In genomic region chr6:167000759-167001158, GRCh38 we compare ENCODE assay signal across 9 cellular contexts. TPM values are rescaled to one million over a fixed set of nuclear protein-coding genes. Genes with fewer than 3 reads are reported as not detected.
DNase-seq lines count a peak whose midpoint lies in the region; ATAC-seq and TF ChIP-seq lines count a peak whose summit lies in the region.
"Had no signal": no experiment of that assay in that cellular context is flagged by ENCODE, and none has a peak within 500 bp of the region (broad histone marks: within the 10 kb centered on the region; RNA-seq: fewer than 3 reads in every experiment).

No MANE protein-coding gene starts in this region.

- no TSS peak for BruUV-seq in HCT116 (replicated peaks; lab: Mats Ljungman, UMichigan)

- POLR2A ChIA-PET in HCT116 (lab: Charles Lee), result no interaction called here
- POLR2A ChIA-PET in activated CD4-positive, alpha-beta memory T cell treated with anti-CD3 and anti-CD28 coated beads, Interleukin-2, amount 10 ng/mL, durations not matched to agents 7 days and 5 days (lab: Charles Lee), result interaction anchor here (1.6 to 2.0 kb wide), 2 partner anchors 9 to 44 kb away, joined by 4 to 35 read pairs; partner anchors contain the start of gene RNASET2
- POLR2A ChIA-PET in RWPE1 (lab: Yijun Ruan, JAX; ENCODE audit: low non-redundant PET), result no interaction called here

- H3K4me1 ChIP-seq in BE2C, result peaks cover 8% of the 10 kb centered on the region
- peaks cover 5 to 16% of the 10 kb centered on the region in 2 experiments; a peak in 3 of 4 replicates for H3K4me1 ChIP-seq in HCT116 (ENCODE audit: control insufficient read depth in 1 of 2, insufficient read depth in 2 of 2, low read length in 2 of 2)
- H3K4me1 ChIP-seq in mesendoderm (ENCODE audit: control insufficient read depth, low read depth, low read length), result peaks cover 6% of the 10 kb centered on the region
- H3K4me1 ChIP-seq in tibial nerve, result peaks cover 0 to 38% (median 8%) of the 10 kb centered on the region in 4 donors

- H3K9ac ChIP-seq in HCT116 (ENCODE audit: low read length) (no peak overlapping the region), mesendoderm (ENCODE audit: low read length) (peak overlapping the region; percentile 21)

- peaks cover 18% of the 10 kb centered on the region for H3K79me1 ChIP-seq in mesendoderm (ENCODE audit: low read length)

- no peak overlapping the region for H3K4ac ChIP-seq in mesendoderm (ENCODE audit: low read depth, low read length)

- no peak overlapping the region for H2AFZ ChIP-seq in HCT116 (ENCODE audit: low read depth, low read length, poor library complexity, severe bottlenecking)

- intact Hi-C loops in HCT116 (cut with micrococcal nuclease), result no loop called here

- H3K36me3 ChIP-seq in BE2C (peaks cover 7% of the 10 kb centered on the region), HCT116 (ENCODE audit: control insufficient read depth in 1 of 2, insufficient read depth in 2 of 2, low read length in 2 of 2) (peaks cover 9 to 16% of the 10 kb centered on the region in 2 experiments; a peak in 3 of 4 replicates), mesendoderm (ENCODE audit: control insufficient read depth, insufficient read depth, low read length) (peaks cover 5% of the 10 kb centered on the region), tibial nerve (peaks cover 0 to 11% (median 0%) of the 10 kb centered on the region in 3 donors)

- H3K4me3 ChIP-seq in BE2C (ENCODE audit: low read depth, low read length) (peak overlapping the region; percentile 90), HCT116 (replicated peaks in 1 of 2; ENCODE audit: low read depth in 1 of 2, low read length in 2 of 2) (peak overlapping the region in 1 of 2 experiments; percentile 95; a peak in 1 of 4 replicates), mesendoderm (ENCODE audit: low read length) (no peak overlapping the region), tibial nerve (no peak overlapping the region)

- no peaks in the 10 kb centered on the region for H3K9me2 ChIP-seq in HCT116 (ENCODE audit: insufficient read depth)

- no peak overlapping the region for H2BK120ac ChIP-seq in mesendoderm (ENCODE audit: low read depth, low read length)

- no peak for TF ChIP-seq EP300 in tibial nerve (IDR thresholded peaks at IDR 0.05)

- no peak for TF ChIP-seq RAD21 in HCT116 (IDR thresholded peaks at IDR 0.05; ENCODE audit: low read depth)

- TF ChIP-seq POLR2A in HCT116 (IDR thresholded peaks at IDR 0.05; ENCODE audit: borderline replicate concordance, extremely low read depth, insufficient read depth, insufficient read length) (no peak), tibial nerve (IDR thresholded peaks at IDR 0.05) (no peak)

- no peaks in the 10 kb centered on the region for H3K9me3 Mint-ChIP-seq in activated CD4-positive, alpha-beta memory T cell treated with anti-CD3 and anti-CD28 coated beads, Interleukin-2, amount 10 ng/mL, durations not matched to agents 7 days and 5 days

- no peak overlapping the region for H3K23ac ChIP-seq in mesendoderm (ENCODE audit: low read length)

- H3K4me2 ChIP-seq in HCT116 (ENCODE audit: low read length) (peak overlapping the region; percentile 90), mesendoderm (ENCODE audit: low read length) (no peak overlapping the region)

- no peak overlapping the region for H2AK5ac ChIP-seq in mesendoderm (ENCODE audit: low read length)

- CTCF ChIA-PET in HCT116 (lab: Charles Lee), result interaction anchor here (2.2 kb wide), 1 partner anchor 11 kb away, joined by 10 read pairs; no protein-coding TSS in a partner anchor
- CTCF ChIA-PET in activated CD4-positive, alpha-beta memory T cell treated with anti-CD3 and anti-CD28 coated beads, Interleukin-2, amount 10 ng/mL, durations not matched to agents 7 days and 5 days (lab: Charles Lee), result interaction anchor here (1.1 to 4.1 kb wide), 5 partner anchors 12 to 141 kb away, joined by 3 to 34 read pairs (median 6); no protein-coding TSS in a partner anchor
- CTCF ChIA-PET in RWPE1 (lab: Yijun Ruan, JAX), result no interaction called here

- H2BK5ac ChIP-seq in mesendoderm (ENCODE audit: low read length), result no peak overlapping the region

- H3K18ac ChIP-seq in mesendoderm (ENCODE audit: low read length), result no peak overlapping the region

- no peaks in the 10 kb centered on the region; the same call in 1 of the 2 replicates for H4K20me1 ChIP-seq in HCT116 (ENCODE audit: insufficient read depth)

- H3K27me3 ChIP-seq in BE2C, result no peaks in the 10 kb centered on the region
- no peaks in the 10 kb centered on the region for H3K27me3 ChIP-seq in HCT116 (ENCODE audit: insufficient read depth, low read length)
- no peaks in the 10 kb centered on the region for H3K27me3 ChIP-seq in mesendoderm (ENCODE audit: insufficient read depth, low read length, poor library complexity)
- H3K27me3 ChIP-seq in tibial nerve, result no peaks in the 10 kb centered on the region

- H3K4me1 Mint-ChIP-seq in activated CD4-positive, alpha-beta memory T cell treated with anti-CD3 and anti-CD28 coated beads, Interleukin-2, amount 10 ng/mL, durations not matched to agents 7 days and 5 days, result peaks cover 39% of the 10 kb centered on the region

- no peak for ATAC-seq in HCT116
- ATAC-seq in HG03520 (IDR thresholded peaks at IDR 0.05; ENCODE audit: unreplicated experiment), result no peak

- peak overlapping the region; percentile 89 for H3K4me3 Mint-ChIP-seq in activated CD4-positive, alpha-beta memory T cell treated with anti-CD3 and anti-CD28 coated beads, Interleukin-2, amount 10 ng/mL, durations not matched to agents 7 days and 5 days

- no peak overlapping the region for H4K8ac ChIP-seq in mesendoderm (ENCODE audit: low read depth, low read length)

- RAD21 ChIA-PET in HCT116 (lab: Charles Lee; ENCODE audit: low non-redundant PET in 1 of 2, low total read pairs in 2 of 2, uncharacterized antibody in 2 of 2, unreplicated experiment in 2 of 2), result no interaction called here

- H3K9me3 ChIP-seq in BE2C (no peaks in the 10 kb centered on the region), HCT116 (ENCODE audit: control insufficient read depth in 1 of 2, insufficient read depth in 1 of 2, low read depth in 1 of 2, low read length in 2 of 2) (no peaks in the 10 kb centered on the region), tibial nerve (no peaks in the 10 kb centered on the region)

- H3K27me3 Mint-ChIP-seq in activated CD4-positive, alpha-beta memory T cell treated with anti-CD3 and anti-CD28 coated beads, Interleukin-2, amount 10 ng/mL, durations not matched to agents 7 days and 5 days, result no peaks in the 10 kb centered on the region

- DNase-seq in BE2C, result no peak
- no peak for DNase-seq in HCT116 (ENCODE audit: low read depth, low spot score)
- no peak for DNase-seq in activated CD4-positive, alpha-beta memory T cell treated with anti-CD3 and anti-CD28 coated beads, Interleukin-2, amount 10 ng/mL, durations not matched to agents 7 days and 5 days
- no peak for DNase-seq in mesendoderm
- no peak for DNase-seq in RWPE1 (ENCODE audit: low spot score)
- no peak for DNase-seq in LoVo (ENCODE audit: low spot score)
- DNase-seq in tibial nerve (ENCODE audit: low spot score in 2 of 2), result no peak
- DNase-seq: GF-D8 had no signal

- H3K56ac ChIP-seq in mesendoderm (ENCODE audit: low read length), result peak overlapping the region; percentile 73

- no CpG with 5 or more reads among the region's 2 CpGs for WGBS in mesendoderm (ENCODE audit: extremely low coverage, insufficient coverage, low lambda C conversion rate)
- WGBS in tibial nerve, 2 donors, result 69 to 75% methylated on average over 2 of the region's 2 CpGs

- TF ChIP-seq CTCF in BE2C (IDR thresholded peaks at IDR 0.05; ENCODE audit: low read depth, low read length) (no peak), HCT116 (IDR thresholded peaks at IDR 0.05 in 2 of 3, conservative IDR thresholded peaks at IDR 0.05 in 1 of 3; ENCODE audit: borderline replicate concordance in 1 of 3, insufficient read depth in 1 of 3, low read depth in 2 of 3, low read length in 2 of 3) (no peak), RWPE1 (conservative IDR thresholded peaks at IDR 0.05; ENCODE audit: low read depth) (no peak), tibial nerve (IDR thresholded peaks at IDR 0.05) (no peak)

- peaks cover 42% of the 10 kb centered on the region for H3K36me3 Mint-ChIP-seq in activated CD4-positive, alpha-beta memory T cell treated with anti-CD3 and anti-CD28 coated beads, Interleukin-2, amount 10 ng/mL, durations not matched to agents 7 days and 5 days (ENCODE audit: low read depth)

- H3K27ac ChIP-seq in HCT116 (ENCODE audit: low read depth, low read length) (no peak overlapping the region), mesendoderm (ENCODE audit: low read depth, low read length) (no peak overlapping the region), RWPE1 (no peak overlapping the region), tibial nerve (no peak overlapping the region)

- no peak overlapping the region for H4K5ac ChIP-seq in mesendoderm (ENCODE audit: low read length)

- H2BK15ac ChIP-seq in mesendoderm (replicated peaks; ENCODE audit: low read depth), result no peak overlapping the region

- H3K79me2 ChIP-seq in HCT116 (ENCODE audit: insufficient read depth, low read length), result peaks cover 85% of the 10 kb centered on the region
- H3K79me2 ChIP-seq in mesendoderm (ENCODE audit: control insufficient read depth, insufficient read depth, low read length), result peaks cover 25% of the 10 kb centered on the region

- H3K27ac Mint-ChIP-seq in activated CD4-positive, alpha-beta memory T cell treated with anti-CD3 and anti-CD28 coated beads, Interleukin-2, amount 10 ng/mL, durations not matched to agents 7 days and 5 days, result no peak overlapping the region

TF ChIP-seq in HCT116, 20 proteins besides CTCF, POLR2A, EP300 and RAD21 (continues in another document):
- TF ChIP-seq TCF7L2 (IDR thresholded peaks at IDR 0.05; ENCODE audit: borderline replicate concordance, extremely low read depth, insufficient read depth, insufficient read length), result no peak
- no peak for TF ChIP-seq FOSL1 (IDR thresholded peaks at IDR 0.05; ENCODE audit: low read depth)
- TF ChIP-seq MAX (IDR thresholded peaks at IDR 0.05), result no peak

RNA-seq across cellular contexts. Expression of gene CEP43, which starts 1.6 kb away (rescaled TPM):
- polyA plus RNA-seq in BE2C (2012; ENCODE audit: insufficient read depth, insufficient read length, low read depth), result 11.8 TPM
- total RNA-seq in HCT116 (2021; ENCODE audit: unreplicated experiment), result 15.8 TPM
- 5.9 and 8.4 TPM in 2 replicates for polyA plus RNA-seq in HCT116 (2012)
- 10 to 100 TPM; 21.5 to 22.8 TPM for total RNA-seq in activated CD4-positive, alpha-beta memory T cell treated with anti-CD3 and anti-CD28 coated beads, Interleukin-2, amount 10 ng/mL, durations not matched to agents 7 days and 5 days
- polyA plus RNA-seq in mesendoderm (2013, experiment 1 of 2), result 24.0 TPM
- 24.6 TPM for polyA plus RNA-seq in mesendoderm (2013, experiment 2 of 2)
- total RNA-seq in tibial nerve, result 10 to 100 TPM; 14.0 to 23.7 (median 23.2) TPM

RNA-seq across cellular contexts. Expression of gene RNASET2, which starts 44.4 kb away (rescaled TPM):
- 14.1 TPM for polyA plus RNA-seq in BE2C (2012; ENCODE audit: insufficient read depth, insufficient read length, low read depth)
- total RNA-seq in HCT116 (2021; ENCODE audit: unreplicated experiment) (32.8 TPM), tibial nerve (100 to 1,000 TPM in 2 of 4 donors, 10 to 100 TPM in 2; 57.9 to 115 (median 103) TPM)
- 27.8 and 34.2 TPM in 2 replicates for polyA plus RNA-seq in HCT116 (2012)
- total RNA-seq in activated CD4-positive, alpha-beta memory T cell treated with anti-CD3 and anti-CD28 coated beads, Interleukin-2, amount 10 ng/mL, durations not matched to agents 7 days and 5 days, result 100 to 1,000 TPM; 107 to 112 TPM
- 6.2 TPM for polyA plus RNA-seq in mesendoderm (2013, experiment 1 of 2)
- polyA plus RNA-seq in mesendoderm (2013, experiment 2 of 2), result 6.6 TPM
